ENCODE assay signal across 23 cellular contexts in the genomic region with DNA sequence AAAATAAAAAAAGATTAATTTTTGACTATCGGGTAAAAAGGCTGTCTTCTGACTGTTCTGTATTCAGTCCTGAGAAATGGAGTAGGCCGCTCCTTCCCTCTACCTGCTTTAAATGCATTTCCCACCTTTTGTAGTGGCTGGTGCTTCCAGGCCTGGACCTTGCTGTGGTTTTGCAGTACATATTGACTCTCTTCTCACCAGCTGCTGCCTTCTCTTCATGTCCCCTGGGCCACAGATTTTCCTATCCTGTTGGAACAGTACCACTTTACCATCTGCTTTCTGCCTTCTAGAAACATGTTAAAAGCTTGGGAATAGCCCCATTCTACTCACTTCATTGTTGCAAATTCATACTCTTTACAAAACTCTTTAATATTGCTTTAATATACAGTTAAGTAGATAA. TPM values are rescaled to one million over a fixed set of nuclear protein-coding genes. Genes with fewer than 3 reads are reported as not detected.
"Had no signal": no experiment of that assay in that cellular context is flagged by ENCODE, and none has a peak within 500 bp of the region (broad histone marks: within the 10 kb centered on the region; RNA-seq: fewer than 3 reads in every experiment).

No MANE protein-coding gene starts in this region.

- DNase-seq: activated B cell treated with CpG ODN at 0.5 μM for 24 hours; activated CD4-positive, alpha-beta memory T cell treated with anti-CD3 and anti-CD28 coated beads for 36 hours; activated CD4-positive, alpha-beta T cell treated with anti-CD3 and anti-CD28 coated beads for 4 hours; activated gamma-delta T cell treated with Interleukin-2 at 50 U/mL for 16 hours; activated T-cell treated with anti-CD3 and anti-CD28 coated beads for 4 hours; adrenal gland; dermis blood vessel endothelial cell; effector memory CD4-positive, alpha-beta T cell; esophagus squamous epithelium; left ventricle myocardium superior; naive thymus-derived CD8-positive, alpha-beta T cell; ovary; psoas muscle; right cardiac atrium; stimulated activated CD4-positive, alpha-beta T cell treated with anti-CD3 and anti-CD28 coated beads, Interleukin-2, amount 100 ng/mL, for 48 hours; stomach; trophoblast cell had no signal

- H3K4me3 ChIP-seq: adrenal gland, esophagus squamous epithelium, ovary, psoas muscle, skin epidermis, stomach, vagina had no signal

- H3K4me1 Mint-ChIP-seq: activated B cell treated with CpG ODN at 0.5 μM for 24 hours; memory B cell; naive thymus-derived CD8-positive, alpha-beta T cell; stimulated activated effector memory CD8-positive, alpha-beta T cell treated with anti-CD3 and anti-CD28 coated beads, Interleukin-12 subunit alpha, Interleukin-12 subunit beta, amount 100 ng/mL, for 72 hours had no signal

- H3K36me3 ChIP-seq: adrenal gland, esophagus squamous epithelium, ovary, stomach, vagina had no signal

- H3K9me3 ChIP-seq: adrenal gland, esophagus squamous epithelium, ovary, psoas muscle, stomach, vagina had no signal

- H3K4me1 ChIP-seq: adrenal gland had no signal

- H3K27me3 Mint-ChIP-seq: activated B cell treated with CpG ODN at 0.5 μM for 24 hours; activated CD4-positive, alpha-beta memory T cell treated with anti-CD3 and anti-CD28 coated beads for 36 hours; memory B cell had no signal

- H3K27ac Mint-ChIP-seq: activated B cell treated with CpG ODN at 0.5 μM for 24 hours; activated CD4-positive, alpha-beta memory T cell treated with anti-CD3 and anti-CD28 coated beads for 36 hours; activated naive CD4-positive, alpha-beta T cell treated with anti-CD3 and anti-CD28 coated beads, Interleukin-2, amount 50 U/mL, for 72 hours; activated T-helper 1 cell treated with anti-CD3 and anti-CD28 coated beads, Interleukin-12 subunit alpha, Interleukin-12 subunit beta, Interleukin-2, Interleukin-4 antibody, amounts not matched to agents 30 ng/mL and 10 ng/mL and 1 ng/mL, durations not matched to agents 14 hours and 24 hours and 36 hours; memory B cell; naive thymus-derived CD8-positive, alpha-beta T cell; stimulated activated effector memory CD8-positive, alpha-beta T cell treated with anti-CD3 and anti-CD28 coated beads, Interleukin-12 subunit alpha, Interleukin-12 subunit beta, amount 100 ng/mL, for 72 hours had no signal

- H3K27me3 ChIP-seq: adrenal gland, esophagus squamous epithelium, ovary, stomach, vagina had no signal

- H3K4me3 Mint-ChIP-seq: activated B cell treated with CpG ODN at 0.5 μM for 24 hours; activated CD4-positive, alpha-beta memory T cell treated with anti-CD3 and anti-CD28 coated beads for 36 hours; activated T-helper 1 cell treated with anti-CD3 and anti-CD28 coated beads, Interleukin-12 subunit alpha, Interleukin-12 subunit beta, Interleukin-2, Interleukin-4 antibody, amounts not matched to agents 30 ng/mL and 10 ng/mL and 1 ng/mL, durations not matched to agents 14 hours and 24 hours and 36 hours; memory B cell; naive thymus-derived CD8-positive, alpha-beta T cell; stimulated activated effector memory CD8-positive, alpha-beta T cell treated with anti-CD3 and anti-CD28 coated beads, Interleukin-12 subunit alpha, Interleukin-12 subunit beta, amount 100 ng/mL, for 72 hours had no signal

- H3K27ac ChIP-seq: adrenal gland, esophagus squamous epithelium, ovary, psoas muscle, skin epidermis, stomach, vagina had no signal

- H3K36me3 Mint-ChIP-seq: activated CD4-positive, alpha-beta memory T cell treated with anti-CD3 and anti-CD28 coated beads for 36 hours; activated naive CD4-positive, alpha-beta T cell treated with anti-CD3 and anti-CD28 coated beads, Interleukin-2, amount 50 U/mL, for 72 hours; memory B cell; naive thymus-derived CD8-positive, alpha-beta T cell; stimulated activated effector memory CD8-positive, alpha-beta T cell treated with anti-CD3 and anti-CD28 coated beads, Interleukin-12 subunit alpha, Interleukin-12 subunit beta, amount 100 ng/mL, for 72 hours had no signal

- H3K9me3 Mint-ChIP-seq: activated B cell treated with CpG ODN at 0.5 μM for 24 hours; activated T-helper 1 cell treated with anti-CD3 and anti-CD28 coated beads, Interleukin-12 subunit alpha, Interleukin-12 subunit beta, Interleukin-2, Interleukin-4 antibody, amounts not matched to agents 30 ng/mL and 10 ng/mL and 1 ng/mL, durations not matched to agents 14 hours and 24 hours and 36 hours had no signal

RNA-seq across cellular contexts. Expression of a gene that starts 17.1 kb away (rescaled TPM):
- total RNA-seq: activated B cell treated with CpG ODN at 0.5 μM for 24 hours; activated CD4-positive, alpha-beta memory T cell treated with anti-CD3 and anti-CD28 coated beads for 36 hours; activated naive CD4-positive, alpha-beta T cell treated with anti-CD3 and anti-CD28 coated beads, Interleukin-2, amount 50 U/mL, for 72 hours; activated T-helper 1 cell treated with anti-CD3 and anti-CD28 coated beads, Interleukin-12 subunit alpha, Interleukin-12 subunit beta, Interleukin-2, Interleukin-4 antibody, amounts not matched to agents 30 ng/mL and 10 ng/mL and 1 ng/mL, durations not matched to agents 14 hours and 24 hours and 36 hours; naive thymus-derived CD8-positive, alpha-beta T cell had no signal
